In genomic region chr5:111498346-111498745, GRCh38 we compare ENCODE assay signal across 1 cellular context.
TF ChIP-seq lines count a peak whose summit lies in the region.

No MANE protein-coding gene starts in this region.

TF ChIP-seq in WTC11, 78 proteins besides CTCF, POLR2A, EP300 and RAD21 (continued from another document):
- TF ChIP-seq, protein P1, sequence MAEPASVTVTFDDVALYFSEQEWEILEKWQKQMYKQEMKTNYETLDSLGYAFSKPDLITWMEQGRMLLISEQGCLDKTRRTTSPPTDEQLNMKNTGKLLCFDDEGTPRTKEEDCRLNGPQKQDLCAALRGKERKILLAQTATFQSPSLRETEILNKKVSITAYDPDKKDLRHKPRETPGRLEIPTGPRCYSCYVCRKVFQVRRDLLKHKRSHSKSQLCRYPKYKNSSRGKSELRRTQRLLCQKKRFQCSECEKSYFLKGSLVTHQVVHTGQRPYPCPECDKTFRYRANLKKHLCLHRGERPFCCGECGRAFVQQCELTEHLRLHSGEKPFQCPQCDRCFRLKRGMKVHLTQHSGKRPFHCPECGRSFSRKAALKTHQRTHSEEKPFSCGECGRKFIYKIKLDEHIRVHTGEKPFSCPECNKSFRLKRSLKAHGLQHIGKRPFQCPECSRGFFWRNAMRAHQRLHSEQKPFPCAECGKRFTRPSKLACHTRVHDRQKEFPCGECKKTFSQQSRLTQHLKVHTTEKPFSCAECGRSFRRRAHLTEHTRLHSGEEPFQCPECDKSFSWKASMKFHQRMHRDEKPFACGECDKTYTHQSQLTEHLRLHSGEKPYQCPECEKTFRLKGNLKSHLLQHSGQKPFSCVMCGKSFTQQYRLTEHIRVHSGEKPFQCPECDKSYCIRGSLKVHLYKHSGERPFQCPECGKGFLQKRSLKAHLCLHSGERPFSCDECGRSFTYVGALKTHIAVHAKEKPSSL (CRISPR knock-in tag; conservative IDR thresholded peaks at IDR 0.05), result no peak
